Comparison of ENCODE assay signal across 2 cellular contexts in genomic region chr2:223815186-223815883, GRCh38.
TF ChIP-seq lines count a peak whose summit lies in the region.

No MANE protein-coding gene starts in this region.

TF ChIP-seq in HCT116, 20 proteins besides CTCF, POLR2A, EP300 and RAD21 (continued from another document):
- TF ChIP-seq REST (IDR thresholded peaks at IDR 0.05; ENCODE audit: low read depth), result no peak
- TF ChIP-seq EGR1 (IDR thresholded peaks at IDR 0.05; ENCODE audit: low read depth), result peak; percentile 65
- TF ChIP-seq JUND (IDR thresholded peaks at IDR 0.05), result peak; percentile 100
- TF ChIP-seq ZBTB33 (IDR thresholded peaks at IDR 0.05; ENCODE audit: extremely low read depth, insufficient replicate concordance, low read length), result peak; percentile 85
- TF ChIP-seq CEBPB (IDR thresholded peaks at IDR 0.05; ENCODE audit: low read depth), result peak; percentile 93
- no peak; the same call in 1 of the 2 replicates for TF ChIP-seq ATF3 (IDR thresholded peaks at IDR 0.05)
- TF ChIP-seq CBX3 (IDR thresholded peaks at IDR 0.05; ENCODE audit: low read depth), result peak; percentile 94
- peak; percentile 99 for TF ChIP-seq SP1 (IDR thresholded peaks at IDR 0.05; ENCODE audit: low read depth)
- peak; percentile 100 for TF ChIP-seq FOSL1 (IDR thresholded peaks at IDR 0.05; ENCODE audit: low read depth)

TF ChIP-seq in SK-N-SH, 30 proteins besides CTCF, POLR2A, EP300 and RAD21 (continued from another document):
- TF ChIP-seq POLR2AphosphoS5 (IDR thresholded peaks at IDR 0.05; ENCODE audit: low read depth, low read length), result peak; percentile 90; the same call in 1 of the 2 replicates
- TF ChIP-seq FOSL2 (IDR thresholded peaks at IDR 0.05; ENCODE audit: borderline replicate concordance, low read depth), result peak; percentile 95
- TF ChIP-seq PBX3 (IDR thresholded peaks at IDR 0.05), result peak; percentile 83
- no peak for TF ChIP-seq RCOR1 (IDR thresholded peaks at IDR 0.05; ENCODE audit: low read length)
- no peak for TF ChIP-seq RFX5 (IDR thresholded peaks at IDR 0.05; ENCODE audit: low read length)
- TF ChIP-seq IRF3 (IDR thresholded peaks at IDR 0.05; ENCODE audit: low read depth, low read length), result no peak
- 0 out of 2 replicates have a peak, but pooled peaks have one; percentile 39 for TF ChIP-seq REST (IDR thresholded peaks at IDR 0.05; ENCODE audit: low read depth, low read length)
- no peak for TF ChIP-seq EZH2phosphoT487 (IDR thresholded peaks at IDR 0.05; ENCODE audit: borderline replicate concordance, low read depth)
- peak; percentile 98 for TF ChIP-seq TCF12 (IDR thresholded peaks at IDR 0.05)
- TF ChIP-seq ZBTB33 (IDR thresholded peaks at IDR 0.05; ENCODE audit: borderline replicate concordance, low read depth), result peak; percentile 82
- no peak for TF ChIP-seq TAF1 (IDR thresholded peaks at IDR 0.05; ENCODE audit: borderline replicate concordance, low read depth, low read length)
- no peak for TF ChIP-seq SMC3 (IDR thresholded peaks at IDR 0.05; ENCODE audit: low read depth, low read length)
- no peak for TF ChIP-seq ELF1 (IDR thresholded peaks at IDR 0.05)
- 0 out of 2 replicates have a peak, but pooled peaks have one; percentile 52 for TF ChIP-seq MAX (IDR thresholded peaks at IDR 0.05; ENCODE audit: low read depth)
- TF ChIP-seq SIN3A (IDR thresholded peaks at IDR 0.05; ENCODE audit: borderline replicate concordance, low read depth, low read length), result no peak
- TF ChIP-seq CHD2 (IDR thresholded peaks at IDR 0.05; ENCODE audit: low read length, partially characterized antibody), result no peak
- TF ChIP-seq FOXM1 (IDR thresholded peaks at IDR 0.05; ENCODE audit: low read depth), result peak; percentile 54; the same call in 1 of the 2 replicates
- peak; percentile 100 for TF ChIP-seq NFIC (IDR thresholded peaks at IDR 0.05; ENCODE audit: borderline replicate concordance)
TF ChIP-seq in SK-N-SH: peak in this region for 12.
